Comparison of ENCODE assay signal across 18 cellular contexts in the genomic region with DNA sequence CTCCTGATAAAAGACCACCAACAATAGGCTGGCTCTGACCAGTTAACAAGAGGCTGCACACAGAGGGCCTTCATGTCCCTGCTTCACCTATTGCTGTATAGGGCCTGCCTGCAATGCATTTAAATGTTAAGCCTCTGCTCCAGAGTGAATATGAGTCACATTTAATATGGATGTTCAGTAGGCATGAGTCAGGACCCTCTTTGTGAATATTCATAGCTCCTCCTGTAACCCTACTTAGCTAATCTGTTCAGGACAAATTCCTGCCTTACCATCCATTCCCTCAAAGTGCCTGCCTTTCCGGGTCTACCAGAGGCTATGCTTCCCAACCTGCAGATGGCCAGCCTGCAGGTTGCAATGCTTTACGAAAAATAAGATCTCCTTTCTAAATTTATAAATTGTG. TPM values are rescaled to one million over a fixed set of nuclear protein-coding genes. Genes with fewer than 3 reads are reported as not detected.
DNase-seq lines count a peak whose midpoint lies in the region; ATAC-seq and TF ChIP-seq lines count a peak whose summit lies in the region.
"Had no signal": no experiment of that assay in that cellular context is flagged by ENCODE, and none has a peak within 500 bp of the region (broad histone marks: within the 10 kb centered on the region; RNA-seq: fewer than 3 reads in every experiment).

No MANE protein-coding gene starts in this region.

- ATAC-seq in GM19351 (IDR thresholded peaks at IDR 0.05; ENCODE audit: unreplicated experiment): no peak
- ATAC-seq in GM21515 (IDR thresholded peaks at IDR 0.05; ENCODE audit: unreplicated experiment): no peak
- no peak for ATAC-seq in omental fat pad (ENCODE audit: low FRiP score)
- ATAC-seq: naive thymus-derived CD8-positive, alpha-beta T cell had no signal

- CTCF ChIA-PET in mammary epithelial cell (lab: Charles Lee; ENCODE audit: low non-redundant PET): no interaction called here

- no TSS peak for BruUV-seq in mammary epithelial cell (replicated peaks; lab: Mats Ljungman, UMichigan)

- no peak for TF ChIP-seq CTCF in mammary epithelial cell (conservative IDR thresholded peaks at IDR 0.05 in 1 of 2, IDR thresholded peaks at IDR 0.05 in 1 of 2; ENCODE audit: extremely low read depth in 1 of 2, insufficient read depth in 1 of 2, low read depth in 1 of 2, low read length in 2 of 2)
- TF ChIP-seq CTCF in breast epithelium (IDR thresholded peaks at IDR 0.05): no peak
- no peak for TF ChIP-seq CTCF in omental fat pad (IDR thresholded peaks at IDR 0.05)

- H3K9ac ChIP-seq in mammary epithelial cell (ENCODE audit: insufficient read depth, low read length) (no peak overlapping the region), adipocyte (ENCODE audit: low read length) (no peak overlapping the region)

- H4K20me1 ChIP-seq in mammary epithelial cell (ENCODE audit: insufficient read depth, low read length): no peaks in the 10 kb centered on the region

- no peaks in the 10 kb centered on the region for H3K4me1 ChIP-seq in mammary epithelial cell (ENCODE audit: insufficient read depth, low read length)
- no peaks in the 10 kb centered on the region for H3K4me1 ChIP-seq in breast epithelium
- no peaks in the 10 kb centered on the region for H3K4me1 ChIP-seq in adipocyte (ENCODE audit: control insufficient read depth, insufficient read depth, low read length)

- H3K9me3 ChIP-seq in mammary epithelial cell (replicated peaks; ENCODE audit: insufficient read depth, low read length) (no peaks in the 10 kb centered on the region), breast epithelium (no peaks in the 10 kb centered on the region), adipocyte (ENCODE audit: control insufficient read depth, low read length) (no peaks in the 10 kb centered on the region)

- no peak overlapping the region for H3K4me2 ChIP-seq in mammary epithelial cell (ENCODE audit: insufficient read depth, low read depth, low read length)

- H2AFZ ChIP-seq in mammary epithelial cell (ENCODE audit: low read depth, low read length): no peak overlapping the region

- dilution Hi-C loops in mammary epithelial cell (cut with HindIII; ENCODE audit: low sequenced_read_pairs): no loop called here

- intact Hi-C loops in mammary epithelial cell (cut with micrococcal nuclease): no loop called here
- intact Hi-C loops in breast epithelium (cut with DNase I; ENCODE audit: low total_unique reads): no loop called here

- H3K27me3 ChIP-seq in mammary epithelial cell (ENCODE audit: insufficient read depth, low read length) (no peaks in the 10 kb centered on the region), breast epithelium (no peaks in the 10 kb centered on the region), adipocyte (replicated peaks; ENCODE audit: control insufficient read depth, insufficient read depth, low read length) (no peaks in the 10 kb centered on the region)

- in situ Hi-C loops in mammary epithelial cell (cut with MboI; ENCODE audit: low sequenced_read_pairs in 2 of 2): no loop called here
- in situ Hi-C loops in KBM-7 (cut with MboI; ENCODE audit: low pct_unique_long_range_greater_than_20kb, low sequenced_read_pairs): no loop called here

- no peak overlapping the region for H3K4me3 ChIP-seq in mammary epithelial cell (replicated peaks in 1 of 3; ENCODE audit: insufficient read depth in 1 of 3, low read depth in 2 of 3, low read length in 3 of 3)
- H3K4me3 ChIP-seq in breast epithelium: no peak overlapping the region
- no peak overlapping the region for H3K4me3 ChIP-seq in adipocyte (ENCODE audit: low read length)

- 94% methylated on average over 2 of the region's 2 CpGs for WGBS in mammary epithelial cell (ENCODE audit: low coverage, missing lambda C conversion rate)

- H3K36me3 ChIP-seq in mammary epithelial cell (ENCODE audit: insufficient read depth, low read length) (peaks cover 2% of the 10 kb centered on the region), breast epithelium (no peaks in the 10 kb centered on the region), adipocyte (ENCODE audit: control insufficient read depth, insufficient read depth, low read length, severe bottlenecking) (no peaks in the 10 kb centered on the region)

- H3K27ac ChIP-seq in mammary epithelial cell (ENCODE audit: insufficient read depth, low read depth, low read length) (no peak overlapping the region), breast epithelium (no peak overlapping the region)
- H3K27ac ChIP-seq: RWPE1 had no signal

- H3K79me2 ChIP-seq in mammary epithelial cell (ENCODE audit: insufficient read depth, low read length): peaks cover 6% of the 10 kb centered on the region

- DNase-seq in mammary epithelial cell (peak; percentile 35), breast epithelium (ENCODE audit: low spot score in 2 of 2) (no peak), adipocyte (ENCODE audit: low read depth) (peak; percentile 30), glomerular visceral epithelial cell (ENCODE audit: extremely low spot score) (peak; percentile 5), KBM-7 (no peak), omental fat pad (ENCODE audit: low spot score) (no peak)
- DNase-seq: activated CD4-positive, alpha-beta T cell treated with anti-CD3 and anti-CD28 coated beads for 48 hours; activated gamma-delta T cell treated with Interleukin-2 at 50 U/mL for 16 hours; amygdala; CD4-positive, alpha-beta memory T cell; DMS79; naive thymus-derived CD8-positive, alpha-beta T cell; NCI-H2029; NCI-H510A treated with DMSO at 0.1 percent for 48 hours; stimulated activated CD8-positive, alpha-beta memory T cell treated with anti-CD3 and anti-CD28 coated beads, Interleukin-4, amount 100 ng/mL, for 48 hours had no signal

- TF ChIP-seq POLR2A in breast epithelium (IDR thresholded peaks at IDR 0.05): no peak

RNA-seq across cellular contexts. Expression of a gene that starts 32.5 kb away (rescaled TPM):
- 10 to 100 TPM; 32.7 to 44.3 TPM for total RNA-seq in mammary epithelial cell
- 10.1 TPM for polyA plus RNA-seq in mammary epithelial cell
- polyA minus RNA-seq in mammary epithelial cell: 9.8 TPM
- total RNA-seq in breast epithelium: 1 to 10 TPM; 2.6 to 8.2 (median 4.8) TPM
- total RNA-seq in omental fat pad: 10 to 100 TPM in 2 of 4 donors, 1 to 10 TPM in 2; 3.2 to 24.0 (median 9.9) TPM
- polyA plus RNA-seq: CD4-positive, alpha-beta memory T cell; naive thymus-derived CD8-positive, alpha-beta T cell had no signal

Comparison
In these comparisons a context has a peak if more than half of its experiments do, and no peak if none do; other contexts are left out.
1. DNase-seq: peak in mammary epithelial cell (single experiment), adipocyte (single experiment) and glomerular visceral epithelial cell (single experiment); none in breast epithelium (0 of 2), KBM-7 (single experiment) and omental fat pad (single experiment).